1 cellular context compared by ENCODE assay signal in genomic region chr10:70404036-70404905, GRCh38.
TF ChIP-seq lines count a peak whose summit lies in the region.

TSS of gene EIF4EBP2 (plus strand) at chr10:70404145. CDS start at chr10:70404402, 257 bp downstream.

TF ChIP-seq in HepG2, 621 proteins besides CTCF, POLR2A, EP300 and RAD21 (continued from another document and continues in another):
- TF ChIP-seq AGO2 (optimal IDR thresholded peaks at IDR 0.05; ENCODE audit: low read depth, low read length) (peak; percentile 88), MIER3 (CRISPR knock-in tag; IDR thresholded peaks at IDR 0.05; ENCODE audit: borderline replicate concordance) (no peak), ZNF780A (CRISPR knock-in tag; IDR thresholded peaks at IDR 0.05) (no peak), ZBTB38 (CRISPR knock-in tag; IDR thresholded peaks at IDR 0.05) (0 out of 2 replicates have a peak, but pooled peaks have one; percentile 42), SSRP1 (CRISPR knock-in tag; IDR thresholded peaks at IDR 0.05) (no peak), ZNF563 (CRISPR knock-in tag; IDR thresholded peaks at IDR 0.05) (peak; percentile 87), TGIF2 (CRISPR knock-in tag; IDR thresholded peaks at IDR 0.05) (no peak), TRAFD1 (CRISPR knock-in tag; IDR thresholded peaks at IDR 0.05; ENCODE audit: borderline replicate concordance) (no peak), NFIB (CRISPR knock-in tag; IDR thresholded peaks at IDR 0.05; ENCODE audit: borderline replicate concordance) (no peak), NFATC3 (CRISPR knock-in tag; IDR thresholded peaks at IDR 0.05) (no peak), SATB2 (CRISPR knock-in tag; IDR thresholded peaks at IDR 0.05) (peak; percentile 55; the same call in 1 of the 2 replicates), ARNTL (CRISPR knock-in tag; IDR thresholded peaks at IDR 0.05) (peak; percentile 13; the same call in 1 of the 2 replicates), CERS6 (CRISPR knock-in tag; IDR thresholded peaks at IDR 0.05) (no peak), NFKBIZ (CRISPR knock-in tag; IDR thresholded peaks at IDR 0.05) (0 out of 2 replicates have a peak, but pooled peaks have one; percentile 56), ZNF580 (CRISPR knock-in tag; IDR thresholded peaks at IDR 0.05; ENCODE audit: borderline replicate concordance, low read depth) (peak; percentile 65; the same call in 1 of the 2 replicates), AKAP8 (CRISPR knock-in tag; IDR thresholded peaks at IDR 0.05) (0 out of 2 replicates have a peak, but pooled peaks have one; percentile 48), ATM (IDR thresholded peaks at IDR 0.05; ENCODE audit: borderline replicate concordance) (no peak), MYPOP (CRISPR knock-in tag; IDR thresholded peaks at IDR 0.05) (0 out of 2 replicates have a peak, but pooled peaks have one; percentile 48), SAP130 (CRISPR knock-in tag; IDR thresholded peaks at IDR 0.05; ENCODE audit: low read depth) (peak; percentile 86), NCOR1 (IDR thresholded peaks at IDR 0.05; ENCODE audit: borderline replicate concordance, low read length) (no peak), DNMT3B (CRISPR knock-in tag; conservative IDR thresholded peaks at IDR 0.05) (no peak), ZFP36 (IDR thresholded peaks at IDR 0.05; ENCODE audit: borderline replicate concordance, low read depth, low read length, partially characterized antibody) (no peak), NCOA5 (CRISPR knock-in tag; IDR thresholded peaks at IDR 0.05) (no peak), SRSF4 (IDR thresholded peaks at IDR 0.05; ENCODE audit: low read depth, low read length, poor library complexity, severe bottlenecking) (no peak), SP4 (CRISPR knock-in tag; IDR thresholded peaks at IDR 0.05) (peak; percentile 95), GLMP (CRISPR knock-in tag; IDR thresholded peaks at IDR 0.05; ENCODE audit: borderline replicate concordance) (no peak), PHF21A (CRISPR knock-in tag; IDR thresholded peaks at IDR 0.05) (peak; percentile 27; the same call in 1 of the 2 replicates), REPIN1 (CRISPR knock-in tag; IDR thresholded peaks at IDR 0.05; ENCODE audit: borderline replicate concordance, low read depth) (peak; percentile 64; the same call in 1 of the 2 replicates), HNF4G (IDR thresholded peaks at IDR 0.05; ENCODE audit: borderline replicate concordance, low read depth, low read length) (no peak), HNF4G (CRISPR knock-in tag; IDR thresholded peaks at IDR 0.05; ENCODE audit: borderline replicate concordance, low read depth) (no peak), ZNF761 (CRISPR knock-in tag; conservative IDR thresholded peaks at IDR 0.05) (peak; percentile 81; the same call in 1 of the 2 replicates), ZNF879 (CRISPR knock-in tag; IDR thresholded peaks at IDR 0.05) (no peak), ZNF619 (CRISPR knock-in tag; IDR thresholded peaks at IDR 0.05) (no peak), ZMAT5 (CRISPR knock-in tag; IDR thresholded peaks at IDR 0.05; ENCODE audit: borderline replicate concordance, low read depth) (no peak), AKNA (CRISPR knock-in tag; IDR thresholded peaks at IDR 0.05; ENCODE audit: borderline replicate concordance) (no peak), KLF9 (CRISPR knock-in tag; IDR thresholded peaks at IDR 0.05; ENCODE audit: low read depth) (no peak), ZNF142 (CRISPR knock-in tag; IDR thresholded peaks at IDR 0.05) (peak; percentile 41; the same call in 1 of the 2 replicates), ZNF781 (CRISPR knock-in tag; IDR thresholded peaks at IDR 0.05; ENCODE audit: borderline replicate concordance, not compliant biosample characterization) (no peak), LCORL (IDR thresholded peaks at IDR 0.05) (no peak), LCORL (CRISPR knock-in tag; IDR thresholded peaks at IDR 0.05) (no peak), ARHGAP35 (CRISPR knock-in tag; IDR thresholded peaks at IDR 0.05; ENCODE audit: borderline replicate concordance) (no peak), TCF12 (IDR thresholded peaks at IDR 0.05) (no peak), TCF12 (CRISPR knock-in tag; IDR thresholded peaks at IDR 0.05) (peak; percentile 70; the same call in 1 of the 2 replicates), ZFP37 (CRISPR knock-in tag; IDR thresholded peaks at IDR 0.05; ENCODE audit: borderline replicate concordance) (no peak), MBD4 (IDR thresholded peaks at IDR 0.05; ENCODE audit: borderline replicate concordance, low read length) (no peak), MXD3 (CRISPR knock-in tag; IDR thresholded peaks at IDR 0.05) (peak; percentile 44; the same call in 1 of the 2 replicates), ZC3H4 (CRISPR knock-in tag; IDR thresholded peaks at IDR 0.05; ENCODE audit: borderline replicate concordance) (no peak)
